In genomic region chr20:17059465-17059864, GRCh38 we compare ENCODE assay signal across 1 cellular context.
TF ChIP-seq lines count a peak whose summit lies in the region.

No MANE protein-coding gene starts in this region.

TF ChIP-seq in H1, 55 proteins besides CTCF, POLR2A, EP300 and RAD21 (continued from another document):
- TF ChIP-seq CHD7 (IDR thresholded peaks at IDR 0.05; ENCODE audit: insufficient replicate concordance, low read length) (no peak), ATF2 (IDR thresholded peaks at IDR 0.05; ENCODE audit: low read length) (no peak), BRCA1 (IDR thresholded peaks at IDR 0.05; ENCODE audit: low read depth, low read length) (no peak), SUZ12 (IDR thresholded peaks at IDR 0.05; ENCODE audit: low read length) (no peak), KDM5A (IDR thresholded peaks at IDR 0.05; ENCODE audit: low read length) (no peak), SIX5 (IDR thresholded peaks at IDR 0.05; ENCODE audit: low read depth, low read length) (no peak), ZNF274 (IDR thresholded peaks at IDR 0.05; ENCODE audit: borderline replicate concordance, extremely low read depth, low read length) (no peak), BCL11A (IDR thresholded peaks at IDR 0.05; ENCODE audit: low read depth in 2 of 2, low read length in 2 of 2) (no peak), CEBPB (IDR thresholded peaks at IDR 0.05; ENCODE audit: low read depth, low read length) (no peak), GABPA (IDR thresholded peaks at IDR 0.05; ENCODE audit: borderline replicate concordance, insufficient read depth, low read length) (no peak), CHD1 (IDR thresholded peaks at IDR 0.05; ENCODE audit: low read depth, low read length) (no peak), EZH2 (IDR thresholded peaks at IDR 0.05; ENCODE audit: low read depth, low read length, severe bottlenecking) (no peak), JUND (IDR thresholded peaks at IDR 0.05; ENCODE audit: low read length) (no peak), SP4 (IDR thresholded peaks at IDR 0.05; ENCODE audit: low read length) (no peak), USF2 (IDR thresholded peaks at IDR 0.05; ENCODE audit: low read length) (no peak), GTF2F1 (IDR thresholded peaks at IDR 0.05; ENCODE audit: borderline replicate concordance, low read depth, low read length) (no peak)
TF ChIP-seq in H1: peak in this region for 0.
